12 cellular contexts compared by ENCODE assay signal in the genomic region with DNA sequence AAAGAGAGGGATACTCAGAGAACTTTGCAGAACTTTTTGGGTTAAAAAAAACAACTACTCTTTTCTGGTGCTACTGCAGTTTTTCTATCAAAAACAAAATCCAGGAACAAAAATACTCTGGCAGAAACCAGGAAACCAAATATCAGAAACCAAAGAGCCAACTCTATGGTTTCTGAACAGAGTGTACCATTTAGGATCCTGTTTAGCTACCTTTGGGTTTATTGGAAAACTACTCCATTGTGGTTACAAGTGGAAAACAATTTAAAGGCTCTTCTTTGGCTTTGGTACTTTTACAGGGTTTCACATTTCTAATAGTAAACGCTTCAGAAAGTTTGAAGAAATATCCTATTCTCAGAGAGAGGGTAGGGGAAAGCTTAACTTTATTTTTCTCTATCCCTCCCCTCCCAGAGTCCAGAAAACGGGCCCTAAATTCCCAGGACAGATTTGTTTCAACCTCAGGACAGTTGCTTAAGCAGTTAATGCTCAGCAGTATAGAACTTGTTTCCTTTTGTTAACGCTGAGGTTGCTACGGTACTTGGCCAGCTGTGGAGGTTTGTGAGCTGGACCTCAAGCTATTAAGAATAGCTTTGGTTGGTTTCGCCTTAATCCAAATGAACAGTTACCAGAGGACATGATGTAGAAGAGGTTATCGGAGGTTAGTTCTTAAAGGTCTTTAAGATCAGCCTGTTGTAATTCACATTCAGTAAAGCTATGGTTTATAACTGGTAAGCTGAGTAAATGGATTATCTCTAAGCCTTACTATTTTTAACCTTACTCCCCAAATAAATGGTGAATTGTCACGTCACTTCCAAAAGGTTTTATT. TPM values are rescaled to one million over a fixed set of nuclear protein-coding genes. Genes with fewer than 3 reads are reported as not detected.
DNase-seq lines count a peak whose midpoint lies in the region; ATAC-seq, FAIRE-seq and TF ChIP-seq lines count a peak whose summit lies in the region.
"Had no signal": no experiment of that assay in that cellular context is flagged by ENCODE, and none has a peak within 500 bp of the region (broad histone marks: within the 10 kb centered on the region; RNA-seq: fewer than 3 reads in every experiment).

No MANE protein-coding gene starts in this region.

- H3K4me1 ChIP-seq in GM12878 (ENCODE audit: control insufficient read depth, insufficient read depth, low read length) (peaks cover 14% of the 10 kb centered on the region), hepatocyte (ENCODE audit: insufficient read depth) (peaks cover 46% of the 10 kb centered on the region)

- peaks cover 2% of the 10 kb centered on the region for H3K9me3 Mint-ChIP-seq in stimulated activated effector memory CD8-positive, alpha-beta T cell treated with anti-CD3 and anti-CD28 coated beads, Interleukin-12 subunit alpha, Interleukin-12 subunit beta, amount 100 ng/mL, for 72 hours

- CTCF ChIA-PET in GM12878 (lab: Yijun Ruan, JAX): interaction anchor here (0.7 to 1.3 kb wide), 3 partner anchors 11 to 21 kb away, joined by 3 to 7 read pairs (median 3); no protein-coding TSS in a partner anchor

- no peak overlapping the region for H3K4me2 ChIP-seq in GM12878 (ENCODE audit: control insufficient read depth, insufficient read depth)
- H3K4me2 ChIP-seq in hepatocyte: peak overlapping the region; percentile 54

- H2AFZ ChIP-seq in GM12878 (ENCODE audit: control insufficient read depth, low read depth, low read length): no peak overlapping the region
- no peak overlapping the region for H2AFZ ChIP-seq in hepatocyte

- SMC1A ChIA-PET in GM12878 (lab: Charles Lee; ENCODE audit: uncharacterized antibody, unreplicated experiment): interaction anchor here (0.8 to 1.4 kb wide), 3 partner anchors 11 to 657 kb away, joined by 3 to 5 read pairs (median 3); no protein-coding TSS in a partner anchor

- peak overlapping the region; percentile 40 for H3K27ac Mint-ChIP-seq in stimulated activated effector memory CD8-positive, alpha-beta T cell treated with anti-CD3 and anti-CD28 coated beads, Interleukin-12 subunit alpha, Interleukin-12 subunit beta, amount 100 ng/mL, for 72 hours

- H3K9ac ChIP-seq in GM12878 (ENCODE audit: control insufficient read depth, insufficient read depth, low read length): no peak overlapping the region; the same call in 1 of the 2 replicates
- H3K9ac ChIP-seq: BLaER1 treated with 17β-estradiol and CSF1 and Interleukin-3, amounts not matched to agents 10 nM and 100 nM had no signal

- in situ Hi-C loops in GM12878 (cut with MboI): no loop called here

- no peaks in the 10 kb centered on the region for H4K20me1 ChIP-seq in GM12878 (ENCODE audit: control insufficient read depth, insufficient read depth)
- H4K20me1 ChIP-seq in hepatocyte (ENCODE audit: insufficient read depth, poor library complexity, severe bottlenecking): peaks cover 63% of the 10 kb centered on the region

- H3K36me3 Mint-ChIP-seq in stimulated activated effector memory CD8-positive, alpha-beta T cell treated with anti-CD3 and anti-CD28 coated beads, Interleukin-12 subunit alpha, Interleukin-12 subunit beta, amount 100 ng/mL, for 72 hours: no peaks in the 10 kb centered on the region

- H3K27me3 ChIP-seq in GM12878 (replicated peaks in 1 of 2; ENCODE audit: control insufficient read depth in 2 of 2, insufficient read depth in 2 of 2, low read length in 1 of 2): no peaks in the 10 kb centered on the region
- H3K27me3 ChIP-seq in hepatocyte: no peaks in the 10 kb centered on the region
- H3K27me3 ChIP-seq: BLaER1 treated with 17β-estradiol and CSF1 and Interleukin-3, amounts not matched to agents 10 nM and 100 nM had no signal

- H3K4me3 Mint-ChIP-seq in stimulated activated effector memory CD8-positive, alpha-beta T cell treated with anti-CD3 and anti-CD28 coated beads, Interleukin-12 subunit alpha, Interleukin-12 subunit beta, amount 100 ng/mL, for 72 hours: no peak overlapping the region

- H3K4me3 ChIP-seq in GM12878: no peak overlapping the region
- H3K4me3 ChIP-seq in hepatocyte: no peak overlapping the region
- H3K4me3 ChIP-seq: BLaER1 treated with 17β-estradiol and CSF1 and Interleukin-3, amounts not matched to agents 10 nM and 100 nM; skin epidermis had no signal

- POLR2A ChIA-PET in GM12878 (lab: Charles Lee): no interaction called here

- 52% methylated on average over 7 of the region's 7 CpGs for whole genome bisulfite sequencing in GM12878 (ENCODE audit: insufficient coverage, insufficient replicate concordance, low lambda C conversion rate, missing lambda C conversion rate)
- WGBS in hepatocyte (ENCODE audit: low lambda C conversion rate, missing lambda C conversion rate): 70% methylated on average over 7 of the region's 7 CpGs

- FAIRE-seq in GM12878 (lab: Jason Lieb, UNC): no peak

- no peak for TF ChIP-seq RAD21 in GM12878 (IDR thresholded peaks at IDR 0.05; ENCODE audit: insufficient read depth, low read depth, low read length)

- H3K27ac ChIP-seq in GM12878 (ENCODE audit: control insufficient read depth, insufficient read depth) (peak overlapping the region; percentile 9; the same call in 1 of the 2 replicates), hepatocyte (peak overlapping the region; percentile 65)
- H3K27ac ChIP-seq: BLaER1 treated with 17β-estradiol and CSF1 and Interleukin-3, amounts not matched to agents 10 nM and 100 nM had no signal

- H3K9me3 ChIP-seq in GM12878 (replicated peaks; ENCODE audit: control insufficient read depth, insufficient read depth, low read length): peaks cover 1% of the 10 kb centered on the region; the same call in 1 of the 3 replicates
- peaks cover 6% of the 10 kb centered on the region for H3K9me3 ChIP-seq in hepatocyte (ENCODE audit: low read depth)

- H3K36me3 ChIP-seq in GM12878 (ENCODE audit: control insufficient read depth in 2 of 2, insufficient read depth in 2 of 2, low read length in 1 of 2) (no peaks in the 10 kb centered on the region), hepatocyte (replicated peaks; ENCODE audit: insufficient read depth, low read depth) (no peaks in the 10 kb centered on the region)

- no peak for TF ChIP-seq EP300 in GM12878 (IDR thresholded peaks at IDR 0.05; ENCODE audit: borderline replicate concordance in 1 of 2, control insufficient read depth in 1 of 2, low read depth in 2 of 2, low read length in 2 of 2)

- H3K79me2 ChIP-seq in GM12878 (ENCODE audit: control insufficient read depth, insufficient read depth, low read length): peaks cover 16% of the 10 kb centered on the region
- peaks cover 100% of the 10 kb centered on the region for H3K79me2 ChIP-seq in hepatocyte

- DNase-seq in LHCN-M2 (ENCODE audit: low read depth): peak; percentile 88
- no peak for DNase-seq in GM12878 (ENCODE audit: low read depth, low spot score)
- no peak for DNase-seq in hepatocyte (ENCODE audit: low spot score)
- DNase-seq in stimulated activated effector memory CD8-positive, alpha-beta T cell treated with anti-CD3 and anti-CD28 coated beads, Interleukin-12 subunit alpha, Interleukin-12 subunit beta, amount 100 ng/mL, for 72 hours (ENCODE audit: low spot score in 2 of 2): no peak
- DNase-seq in stimulated activated CD8-positive, alpha-beta memory T cell treated with anti-CD3 and anti-CD28 coated beads, Interleukin-4, amount 100 ng/mL, for 48 hours: no peak
- no peak for DNase-seq in NCI-H526 treated with DMSO at 0.1 percent for 48 hours (lab: John Stamatoyannopoulos, UW)
- DNase-seq in mucosa of gallbladder (ENCODE audit: low spot score): no peak
- DNase-seq: activated naive CD4-positive, alpha-beta T cell; OCI-M1 had no signal

- no peaks in the 10 kb centered on the region for H3K9me2 ChIP-seq in hepatocyte (replicated peaks; ENCODE audit: insufficient read depth)

- RAD21 ChIA-PET in GM12878 (lab: Charles Lee; ENCODE audit: unreplicated experiment): interaction anchor here (1.3 kb wide), 2 partner anchors 10 to 15 kb away, joined by 3 to 6 read pairs; no protein-coding TSS in a partner anchor

- TF ChIP-seq POLR2A in GM12878 (IDR thresholded peaks at IDR 0.05; ENCODE audit: low read depth, low read length): no peak

- intact Hi-C loops in GM12878 (cut with micrococcal nuclease; ENCODE audit: unreplicated experiment): no loop called here

- no TSS peak for BruUV-seq in GM12878 (replicated peaks; lab: Mats Ljungman, UMichigan)

- H3K4me1 Mint-ChIP-seq in stimulated activated effector memory CD8-positive, alpha-beta T cell treated with anti-CD3 and anti-CD28 coated beads, Interleukin-12 subunit alpha, Interleukin-12 subunit beta, amount 100 ng/mL, for 72 hours: peaks cover 64% of the 10 kb centered on the region

- TF ChIP-seq CTCF in GM12878 (IDR thresholded peaks at IDR 0.05 in 2 of 3, conservative IDR thresholded peaks at IDR 0.05 in 1 of 3; ENCODE audit: control insufficient read depth in 2 of 3, extremely low read depth in 1 of 3, insufficient read depth in 1 of 3, low read depth in 3 of 3, low read length in 3 of 3) (no peak), hepatocyte (IDR thresholded peaks at IDR 0.05; ENCODE audit: poor library complexity) (no peak)

- ATAC-seq in GM12878 (peak; percentile 55), GM18502 (IDR thresholded peaks at IDR 0.05; ENCODE audit: poor library complexity, unreplicated experiment) (no peak)
- no peak for ATAC-seq in stimulated activated effector memory CD8-positive, alpha-beta T cell treated with anti-CD3 and anti-CD28 coated beads, Interleukin-12 subunit alpha, Interleukin-12 subunit beta, amount 100 ng/mL, for 72 hours

TF ChIP-seq in GM12878, 131 proteins besides CTCF, POLR2A, EP300 and RAD21 (continues in another document):
- TF ChIP-seq NR2C1 (IDR thresholded peaks at IDR 0.05) (no peak), BHLHE40 (IDR thresholded peaks at IDR 0.05; ENCODE audit: borderline replicate concordance in 1 of 2, low read depth in 2 of 2, low read length in 1 of 2) (no peak)

RNA-seq across cellular contexts. Expression of a gene that starts 47.9 kb away (rescaled TPM):
- total RNA-seq in LHCN-M2 (2014; rRNA removed): 41.0 and 58.8 TPM in 2 replicates
- polyA plus RNA-seq in LHCN-M2 (2012): 13.6 TPM
- total RNA-seq in GM12878 (2013; cell fraction: nucleolus; rRNA removed): 5.3 and 5.6 TPM in 2 replicates
- total RNA-seq in GM12878 (2014; rRNA removed): 1.4 and 1.7 TPM in 2 replicates
- 1.5 and 1.6 TPM in 2 replicates for total RNA-seq in GM12878 (2014; rRNA removed; fragmentation: Illumina TruSeq; extraction: Trizol)
- total RNA-seq in GM12878 (2021): 2.8 and 3.6 TPM in 2 replicates
- 3.4 TPM for polyA plus RNA-seq in GM12878 (2011; ENCODE audit: low read depth)
- polyA plus RNA-seq in GM12878 (2011; rRNA removed): 3.3 and 4.5 TPM in 2 replicates
- 4.3 and 4.6 TPM in 2 replicates for polyA plus RNA-seq in GM12878 (2011; cell fraction: cytosol; rRNA removed)
- polyA plus RNA-seq in GM12878 (2011; cell fraction: nucleus; rRNA removed): 2.6 and 4.3 TPM in 2 replicates
- 3.7 and 4.3 TPM in 2 replicates for polyA plus RNA-seq in GM12878 (2012)
- 2.2 and 2.3 TPM in 2 replicates for polyA plus RNA-seq in GM12878 (2014; fragmentation: Illumina TruSeq; extraction: Trizol)
- polyA plus RNA-seq in GM12878 (2014; fragmentation: Nextera tagmentation; extraction: Ambion mirVana): under 1 TPM; 0.82 to 0.84 TPM
- polyA plus RNA-seq in GM12878 (2014; rRNA removed): 1.3 and 1.4 TPM in 2 replicates
- 1 to 10 TPM; 1.7 to 2.5 TPM for polyA plus RNA-seq in GM12878 (2016; fragmentation: Nextera tagmentation; extraction: Ambion mirVana)
- 21.5 and 25.2 TPM in 2 replicates for polyA minus RNA-seq in GM12878 (2011; rRNA and poly(A)+ RNA removed)
- 4.8 and 6.5 TPM in 2 replicates for polyA minus RNA-seq in GM12878 (2011; cell fraction: cytosol; rRNA and poly(A)+ RNA removed)
- polyA minus RNA-seq in GM12878 (2011; cell fraction: nucleus; rRNA and poly(A)+ RNA removed): 5.9 and 9.6 TPM in 2 replicates
- total RNA-seq in hepatocyte: 51.0 and 54.9 TPM in 2 replicates
- 44.6 and 50.1 TPM in 2 replicates for polyA plus RNA-seq in hepatocyte
- 71.4 TPM for total RNA-seq in mucosa of gallbladder
